16 cellular contexts compared by ENCODE assay signal in genomic region chr18:24792164-24792563, GRCh38.
A peak's percentile ranks its signal among the peaks of the same experiment; 100 is the strongest.
DNase-seq lines count a peak whose midpoint lies in the region; ATAC-seq and TF ChIP-seq lines count a peak whose summit lies in the region.
"Had no signal": no experiment of that assay in that cellular context is flagged by ENCODE, and none has a peak within 500 bp of the region (broad histone marks: within the 10 kb centered on the region; RNA-seq: fewer than 3 reads in every experiment).

No MANE protein-coding gene starts in this region.

- TF ChIP-seq CTCF in lower lobe of right lung (IDR thresholded peaks at IDR 0.05), result no peak

- H3K27ac ChIP-seq in lower lobe of right lung, result no peak overlapping the region
- H3K27ac ChIP-seq in CD8-positive, alpha-beta memory T cell (ENCODE audit: low read depth, low read length), result no peak overlapping the region
- H3K27ac ChIP-seq: ascending aorta, neutrophil had no signal

- peak; percentile 10 for DNase-seq in NCI-H82 (lab: John Stamatoyannopoulos, UW)
- no peak for DNase-seq in NCI-H82 treated with DMSO at 0.1 percent for 48 hours (lab: John Stamatoyannopoulos, UW; ENCODE audit: unreplicated experiment)
- DNase-seq in cerebellum (ENCODE audit: low spot score), result peak; percentile 53
- DNase-seq in lower lobe of right lung, result no peak
- no peak for DNase-seq in CD8-positive, alpha-beta memory T cell
- no peak for DNase-seq in SW 1271 (lab: John Stamatoyannopoulos, UW)
- no peak for DNase-seq in OCI-M1 (lab: John Stamatoyannopoulos, UW)
- DNase-seq in MV-4-11 (lab: John Stamatoyannopoulos, UW), result no peak
- DNase-seq: activated naive CD4-positive, alpha-beta T cell treated with anti-CD3 and anti-CD28 coated beads, Interleukin-2, amount 10 ng/mL, durations not matched to agents 7 days and 5 days; immature natural killer cell; Kasumi-1; NCI-H146; stimulated activated CD4-positive, alpha-beta T cell treated with anti-CD3 and anti-CD28 coated beads, Interleukin-12 subunit alpha, Interleukin-12 subunit beta, amount 100 ng/mL, for 4 hours had no signal

- CTCF ChIA-PET in CD8-positive, alpha-beta memory T cell (lab: Charles Lee), result no interaction called here

- H3K4me1 ChIP-seq in lower lobe of right lung, result no peaks in the 10 kb centered on the region
- H3K4me1 ChIP-seq in CD8-positive, alpha-beta memory T cell (ENCODE audit: insufficient read depth, low read length), result no peaks in the 10 kb centered on the region
- H3K4me1 ChIP-seq: ascending aorta had no signal

- H3K36me3 Mint-ChIP-seq in CD8-positive, alpha-beta memory T cell, result peaks cover 0 to 2% (median 0%) of the 10 kb centered on the region in 3 donors
- H3K36me3 Mint-ChIP-seq: activated naive CD4-positive, alpha-beta T cell treated with anti-CD3 and anti-CD28 coated beads, Interleukin-2, amount 10 ng/mL, durations not matched to agents 7 days and 5 days; immature natural killer cell had no signal

- H3K36me3 ChIP-seq in lower lobe of right lung, result no peaks in the 10 kb centered on the region
- H3K36me3 ChIP-seq in CD8-positive, alpha-beta memory T cell (ENCODE audit: insufficient read depth, low read length), result no peaks in the 10 kb centered on the region
- H3K36me3 ChIP-seq: ascending aorta, neutrophil had no signal

- ATAC-seq in lower lobe of right lung, result peak; percentile 69 to 73

- H3K27me3 ChIP-seq in lower lobe of right lung (ENCODE audit: low read depth), result no peaks in the 10 kb centered on the region
- H3K27me3 ChIP-seq in CD8-positive, alpha-beta memory T cell (ENCODE audit: insufficient read depth, low read length, poor library complexity, severe bottlenecking), result no peaks in the 10 kb centered on the region
- H3K27me3 ChIP-seq: ascending aorta, neutrophil had no signal

- no peaks in the 10 kb centered on the region for H3K4me1 Mint-ChIP-seq in CD8-positive, alpha-beta memory T cell
- H3K4me1 Mint-ChIP-seq: activated naive CD4-positive, alpha-beta T cell treated with anti-CD3 and anti-CD28 coated beads, Interleukin-2, amount 10 ng/mL, durations not matched to agents 7 days and 5 days; immature natural killer cell had no signal

- no peak overlapping the region for H3K4me3 ChIP-seq in lower lobe of right lung
- no peak overlapping the region for H3K4me3 ChIP-seq in CD8-positive, alpha-beta memory T cell (ENCODE audit: low read length)
- H3K4me3 ChIP-seq: ascending aorta had no signal

- H3K9me3 ChIP-seq in lower lobe of right lung, result no peaks in the 10 kb centered on the region
- no peaks in the 10 kb centered on the region for H3K9me3 ChIP-seq in CD8-positive, alpha-beta memory T cell (ENCODE audit: low read length)
- H3K9me3 ChIP-seq: ascending aorta, neutrophil had no signal

- H3K9me3 Mint-ChIP-seq in CD8-positive, alpha-beta memory T cell, result peaks cover 0 to 8% (median 2%) of the 10 kb centered on the region in 5 donors
- H3K9me3 Mint-ChIP-seq: activated naive CD4-positive, alpha-beta T cell treated with anti-CD3 and anti-CD28 coated beads, Interleukin-2, amount 10 ng/mL, durations not matched to agents 7 days and 5 days had no signal

- H3K27me3 Mint-ChIP-seq in CD8-positive, alpha-beta memory T cell, result peaks cover 3 to 5% of the 10 kb centered on the region in 2 donors
- H3K27me3 Mint-ChIP-seq: activated naive CD4-positive, alpha-beta T cell treated with anti-CD3 and anti-CD28 coated beads, Interleukin-2, amount 10 ng/mL, durations not matched to agents 7 days and 5 days had no signal

- peak overlapping the region in 1 of 8 donors; percentile 32 for H3K27ac Mint-ChIP-seq in CD8-positive, alpha-beta memory T cell
- H3K27ac Mint-ChIP-seq: activated naive CD4-positive, alpha-beta T cell treated with anti-CD3 and anti-CD28 coated beads, Interleukin-2, amount 10 ng/mL, durations not matched to agents 7 days and 5 days; dendritic cell treated with granulocyte-macrophage colony-stimulating factor and Interleukin-4, amounts not matched to agents 40 ng/mL and 50 ng/mL, for 4 days; immature natural killer cell had no signal

- POLR2A ChIA-PET in CD8-positive, alpha-beta memory T cell (lab: Charles Lee), result no interaction called here

- H3K4me3 Mint-ChIP-seq in CD8-positive, alpha-beta memory T cell, result no peak overlapping the region
- H3K4me3 Mint-ChIP-seq: activated naive CD4-positive, alpha-beta T cell treated with anti-CD3 and anti-CD28 coated beads, Interleukin-2, amount 10 ng/mL, durations not matched to agents 7 days and 5 days; dendritic cell treated with granulocyte-macrophage colony-stimulating factor and Interleukin-4, amounts not matched to agents 40 ng/mL and 50 ng/mL, for 4 days; immature natural killer cell had no signal

- intact Hi-C loops in lower lobe of right lung (cut with DNase I), result no loop called here

Comparison
In these comparisons a context has a peak if more than half of its experiments do, and no peak if none do; other contexts are left out.
1. DNase-seq: peak in NCI-H82 (single experiment) and cerebellum (single experiment); none in NCI-H82 treated with DMSO at 0.1 percent for 48 hours (single experiment), lower lobe of right lung (single experiment), CD8-positive, alpha-beta memory T cell (0 of 5), SW 1271 (0 of 2), OCI-M1 (single experiment) and MV-4-11 (single experiment).